Comparison of ENCODE assay signal across 16 cellular contexts in genomic region chr3:33360136-33360825, GRCh38.
DNase-seq lines count a peak whose midpoint lies in the region; ATAC-seq lines count a peak whose summit lies in the region.
"Had no signal": no experiment of that assay in that cellular context is flagged by ENCODE, and none has a peak within 500 bp of the region (broad histone marks: within the 10 kb centered on the region; RNA-seq: fewer than 3 reads in every experiment).

No MANE protein-coding gene starts in this region.

- no peaks in the 10 kb centered on the region for H3K36me3 ChIP-seq in mucosa of stomach (ENCODE audit: control insufficient read depth, insufficient read depth, low read length)
- H3K36me3 ChIP-seq: left ventricle myocardium inferior had no signal

- ATAC-seq in GM21528 (IDR thresholded peaks at IDR 0.05; ENCODE audit: low FRiP score, unreplicated experiment), result no peak

- H3K9me3 ChIP-seq in mucosa of stomach (ENCODE audit: control insufficient read depth, low read length), result no peaks in the 10 kb centered on the region
- H3K9me3 ChIP-seq: esophagus muscularis mucosa, left ventricle myocardium inferior, testis had no signal

- H3K9ac ChIP-seq in mucosa of stomach (ENCODE audit: low read length), result peak overlapping the region; percentile 36

- no peaks in the 10 kb centered on the region for H3K27me3 ChIP-seq in mucosa of stomach (ENCODE audit: control insufficient read depth, insufficient read depth, low read length)
- H3K27me3 ChIP-seq: esophagus muscularis mucosa, testis had no signal

- no peak overlapping the region for H3K4me3 ChIP-seq in mucosa of stomach (ENCODE audit: low read length)
- H3K4me3 ChIP-seq: esophagus muscularis mucosa, left ventricle myocardium inferior, testis had no signal

- DNase-seq in EH (ENCODE audit: low read depth) (peak; percentile 82), NCI-H69 (lab: John Stamatoyannopoulos, UW) (peak; percentile 12), dermis blood vessel endothelial cell (peak; percentile 65), HuH-7.5 (ENCODE audit: low spot score) (no peak), NCI-H2171 (lab: John Stamatoyannopoulos, UW) (no peak), SKM-1 treated with dmso at 0.1 percent for 144 hours (lab: John Stamatoyannopoulos, UW; ENCODE audit: unreplicated experiment) (no peak)
- DNase-seq: activated CD8-positive, alpha-beta memory T cell treated with anti-CD3 and anti-CD28 coated beads, Interleukin-2, amount 50 U/mL, for 48 hours; aorta; CD8-positive, alpha-beta memory T cell; left ventricle myocardium inferior; NCI-H187; OCI-M1; testis had no signal

- peaks cover 31% of the 10 kb centered on the region for H3K4me1 ChIP-seq in mucosa of stomach (ENCODE audit: control insufficient read depth, insufficient read depth, low read length)
- H3K4me1 ChIP-seq: testis had no signal

Comparison
In these comparisons a context has a peak if more than half of its experiments do, and no peak if none do; other contexts are left out.
1. DNase-seq: peak in EH (single experiment), NCI-H69 (single experiment) and dermis blood vessel endothelial cell (single experiment); none in HuH-7.5 (single experiment), NCI-H2171 (single experiment) and SKM-1 treated with dmso at 0.1 percent for 144 hours (single experiment).